1 cellular context compared by ENCODE assay signal in the genomic region with DNA sequence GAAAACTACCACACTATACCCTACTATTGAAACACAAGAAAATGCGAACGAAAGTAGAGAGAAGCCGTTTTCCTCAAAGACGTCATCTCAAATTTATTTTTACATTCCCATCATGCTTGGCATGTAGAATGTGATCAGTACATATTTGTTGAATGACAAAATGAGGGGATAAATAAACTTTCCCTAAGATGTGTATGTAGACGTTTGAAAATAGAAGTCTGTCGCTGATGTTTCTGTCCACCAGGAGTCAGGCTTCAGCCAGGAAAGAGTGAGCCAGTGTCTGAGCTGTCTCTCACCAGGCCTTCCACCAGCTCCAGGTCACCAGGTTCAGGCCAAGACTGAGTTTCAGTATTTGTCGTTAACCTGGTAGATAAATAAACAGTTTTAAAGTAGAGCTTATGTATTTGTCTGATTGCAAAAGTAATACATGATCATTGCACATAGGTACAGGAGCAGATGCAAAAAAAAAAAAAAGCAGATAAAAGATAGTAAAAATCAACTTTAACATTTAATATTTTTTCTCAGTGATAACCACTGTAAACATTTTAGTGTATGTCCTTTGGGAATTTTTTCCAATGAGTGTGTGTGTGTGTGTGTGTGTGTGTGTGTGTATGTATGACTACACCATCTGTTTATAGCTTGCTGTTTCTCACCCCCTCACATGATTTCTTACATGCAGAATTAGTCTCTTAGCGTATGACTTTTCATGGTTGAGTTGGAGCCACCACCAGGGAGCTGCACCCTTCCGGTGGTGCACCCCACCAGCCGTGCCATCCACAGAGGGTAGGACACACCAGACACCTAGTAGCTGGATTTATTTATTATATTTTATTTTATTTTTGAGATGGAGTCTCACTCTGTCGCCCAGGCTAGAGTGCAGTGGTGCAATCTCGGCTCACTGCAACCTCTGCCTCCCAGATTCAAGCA.
TF ChIP-seq lines count a peak whose summit lies in the region.

No MANE protein-coding gene starts in this region.

TF ChIP-seq in endothelial cell of umbilical vein, 7 proteins besides CTCF, POLR2A, EP300 and RAD21:
- TF ChIP-seq EZH2 (IDR thresholded peaks at IDR 0.05; ENCODE audit: borderline replicate concordance, low read depth, low read length, severe bottlenecking) (no peak), FOS (IDR thresholded peaks at IDR 0.05; ENCODE audit: borderline replicate concordance, insufficient read depth, low read length) (no peak), MAX (IDR thresholded peaks at IDR 0.05; ENCODE audit: insufficient read depth, insufficient read length) (no peak), JUN (IDR thresholded peaks at IDR 0.05; ENCODE audit: borderline replicate concordance, insufficient read depth, insufficient read length, low read depth) (no peak), GATA2 (IDR thresholded peaks at IDR 0.05; ENCODE audit: insufficient read depth, insufficient read length, low read depth, low read length) (no peak), POLR2AphosphoS5 (IDR thresholded peaks at IDR 0.05; ENCODE audit: insufficient read depth, low read depth, low read length) (no peak), MYC (IDR thresholded peaks at IDR 0.05; ENCODE audit: low read depth, low read length) (no peak)
